ENCODE assay signal across 12 cellular contexts in the genomic region with DNA sequence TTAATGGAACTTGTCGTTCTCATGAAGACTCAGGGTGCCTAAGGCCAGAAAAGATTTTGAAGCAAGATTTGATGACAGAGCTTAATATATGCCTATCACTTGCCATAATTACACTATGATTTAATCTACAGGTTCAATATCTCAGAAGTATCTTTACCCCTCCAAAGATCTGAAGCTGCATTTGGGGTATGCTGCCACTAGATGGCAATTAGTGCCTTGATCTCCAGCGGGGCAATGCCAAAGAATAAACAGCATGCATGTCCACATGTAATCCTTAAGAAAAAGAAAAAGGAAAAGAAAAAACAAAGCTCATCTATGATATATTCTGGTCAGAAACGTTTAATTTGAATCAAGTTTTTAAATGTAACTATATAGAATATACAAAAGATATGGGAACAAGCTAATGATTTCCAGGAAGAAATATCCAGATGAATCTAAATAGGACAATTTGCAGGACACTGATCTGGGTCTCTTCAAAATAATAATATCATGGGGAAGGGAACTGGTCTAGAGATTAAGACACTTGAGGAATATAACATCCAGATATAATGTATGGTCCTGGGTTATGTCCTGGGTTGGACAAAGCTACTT. TPM values are rescaled to one million over a fixed set of nuclear protein-coding genes. Genes with fewer than 3 reads are reported as not detected.
DNase-seq lines count a peak whose midpoint lies in the region; ATAC-seq and TF ChIP-seq lines count a peak whose summit lies in the region.
"Had no signal": no experiment of that assay in that cellular context is flagged by ENCODE, and none has a peak within 500 bp of the region (broad histone marks: within the 10 kb centered on the region; RNA-seq: fewer than 3 reads in every experiment).

No MANE protein-coding gene starts in this region.

- intact Hi-C loops in colonic mucosa (cut with DNase I): no loop called here

- TF ChIP-seq EP300 in SK-N-SH (IDR thresholded peaks at IDR 0.05; ENCODE audit: borderline replicate concordance in 1 of 2, low read depth in 1 of 2, low read length in 1 of 2): no peak

- TF ChIP-seq CTCF in SK-N-SH (IDR thresholded peaks at IDR 0.05) (no peak), colonic mucosa (IDR thresholded peaks at IDR 0.05) (peak; percentile 24), smooth muscle cell (IDR thresholded peaks at IDR 0.05; ENCODE audit: borderline replicate concordance, insufficient read depth, poor library complexity, severe bottlenecking) (peak; percentile 37)

- no peak for ATAC-seq in SK-N-SH treated with all-trans-retinoic acid at 6 μM for 48 hours
- ATAC-seq in HG02763 (IDR thresholded peaks at IDR 0.05; ENCODE audit: unreplicated experiment): no peak
- no peak for ATAC-seq in HG03460 (IDR thresholded peaks at IDR 0.05; ENCODE audit: unreplicated experiment)
- no peak for ATAC-seq in HG03045 (IDR thresholded peaks at IDR 0.05; ENCODE audit: unreplicated experiment)
- ATAC-seq: sciatic nerve had no signal

- WGBS in SK-N-SH (ENCODE audit: low lambda C conversion rate): 1% methylated on average over 3 of the region's 3 CpGs
- WGBS in smooth muscle cell (ENCODE audit: low lambda C conversion rate): 3% methylated on average over 3 of the region's 3 CpGs

- no peaks in the 10 kb centered on the region for H3K36me3 ChIP-seq in SK-N-SH (replicated peaks in 1 of 2; ENCODE audit: control insufficient read depth in 1 of 2, insufficient read depth in 2 of 2, low read length in 1 of 2)
- no peaks in the 10 kb centered on the region for H3K36me3 ChIP-seq in colonic mucosa
- no peaks in the 10 kb centered on the region for H3K36me3 ChIP-seq in smooth muscle cell (ENCODE audit: low read depth)

- H3K9me3 ChIP-seq in SK-N-SH (no peaks in the 10 kb centered on the region), colonic mucosa (no peaks in the 10 kb centered on the region), smooth muscle cell (replicated peaks; ENCODE audit: low read depth) (no peaks in the 10 kb centered on the region)

- no peak overlapping the region for H3K4me2 ChIP-seq in SK-N-SH
- no peak overlapping the region for H3K4me2 ChIP-seq in smooth muscle cell

- H3K4me3 ChIP-seq in SK-N-SH (ENCODE audit: low read depth in 2 of 2, low read length in 1 of 2) (no peak overlapping the region), colonic mucosa (no peak overlapping the region), smooth muscle cell (no peak overlapping the region)

- H4K20me1 ChIP-seq in SK-N-SH (ENCODE audit: insufficient read depth): no peaks in the 10 kb centered on the region
- no peaks in the 10 kb centered on the region for H4K20me1 ChIP-seq in smooth muscle cell (ENCODE audit: low read depth)

- no peaks in the 10 kb centered on the region for H3K9me2 ChIP-seq in SK-N-SH

- H3K79me2 ChIP-seq in SK-N-SH (ENCODE audit: insufficient read depth): no peaks in the 10 kb centered on the region
- no peaks in the 10 kb centered on the region for H3K79me2 ChIP-seq in smooth muscle cell (ENCODE audit: low read depth)

- no peaks in the 10 kb centered on the region for H3K27me3 ChIP-seq in SK-N-SH (ENCODE audit: insufficient read depth)
- H3K27me3 ChIP-seq in colonic mucosa: no peaks in the 10 kb centered on the region
- no peaks in the 10 kb centered on the region for H3K27me3 ChIP-seq in smooth muscle cell (ENCODE audit: low read depth)

- H3F3A ChIP-seq in SK-N-SH (replicated peaks; ENCODE audit: insufficient read depth) (no peaks in the 10 kb centered on the region), smooth muscle cell (ENCODE audit: low read depth) (no peaks in the 10 kb centered on the region)

- H3K9ac ChIP-seq in SK-N-SH (no peak overlapping the region), colonic mucosa (ENCODE audit: low read depth in 2 of 2, low read length in 2 of 2) (no peak overlapping the region), smooth muscle cell (ENCODE audit: low read depth) (no peak overlapping the region)

- H3K27ac ChIP-seq in SK-N-SH (ENCODE audit: low read depth in 2 of 2, low read length in 1 of 2) (no peak overlapping the region), colonic mucosa (no peak overlapping the region), smooth muscle cell (ENCODE audit: low read depth) (no peak overlapping the region)

- DNase-seq in SK-N-SH (peak; percentile 26), NCI-H1694 treated with DMSO at 0.1 percent for 48 hours (lab: John Stamatoyannopoulos, UW) (peak; percentile 24), colonic mucosa (no peak), smooth muscle cell (lab: John Stamatoyannopoulos, UW; ENCODE audit: unreplicated experiment) (no peak)

- peak; percentile 52 for TF ChIP-seq RAD21 in SK-N-SH (IDR thresholded peaks at IDR 0.05; ENCODE audit: low read length)

- POLR2A ChIA-PET in SK-N-SH (lab: Yijun Ruan, JAX): no interaction called here

- H3K4me1 ChIP-seq in SK-N-SH (ENCODE audit: control insufficient read depth in 1 of 2, insufficient read depth in 2 of 2, low read depth in 1 of 2, low read length in 1 of 2): peaks cover 0 to 4% of the 10 kb centered on the region in 2 experiments; a peak in 1 of 4 replicates
- H3K4me1 ChIP-seq in colonic mucosa: no peaks in the 10 kb centered on the region
- H3K4me1 ChIP-seq in smooth muscle cell (ENCODE audit: low read depth): no peaks in the 10 kb centered on the region

- H2AFZ ChIP-seq in SK-N-SH (ENCODE audit: low read depth) (no peak overlapping the region), smooth muscle cell (ENCODE audit: low read depth) (no peak overlapping the region)

- CTCF ChIA-PET in SK-N-SH (lab: Yijun Ruan, JAX): interaction anchor here (0.6 to 1.4 kb wide), 21 partner anchors 9 to 598 kb away, joined by 3 to 8 read pairs (median 3); no protein-coding TSS in a partner anchor

TF ChIP-seq in SK-N-SH, 30 proteins besides CTCF, POLR2A, EP300 and RAD21 (continues in another document):
- no peak for TF ChIP-seq RXRA (IDR thresholded peaks at IDR 0.05; ENCODE audit: borderline replicate concordance, low read depth)
- no peak for TF ChIP-seq SMC3 (IDR thresholded peaks at IDR 0.05; ENCODE audit: low read depth, low read length)
- TF ChIP-seq SIN3A (IDR thresholded peaks at IDR 0.05; ENCODE audit: borderline replicate concordance, low read depth, low read length): no peak
- no peak for TF ChIP-seq YY1 (IDR thresholded peaks at IDR 0.05; ENCODE audit: low read depth)
- no peak for TF ChIP-seq FOSL2 (IDR thresholded peaks at IDR 0.05; ENCODE audit: borderline replicate concordance, low read depth)
- TF ChIP-seq, protein P1, sequence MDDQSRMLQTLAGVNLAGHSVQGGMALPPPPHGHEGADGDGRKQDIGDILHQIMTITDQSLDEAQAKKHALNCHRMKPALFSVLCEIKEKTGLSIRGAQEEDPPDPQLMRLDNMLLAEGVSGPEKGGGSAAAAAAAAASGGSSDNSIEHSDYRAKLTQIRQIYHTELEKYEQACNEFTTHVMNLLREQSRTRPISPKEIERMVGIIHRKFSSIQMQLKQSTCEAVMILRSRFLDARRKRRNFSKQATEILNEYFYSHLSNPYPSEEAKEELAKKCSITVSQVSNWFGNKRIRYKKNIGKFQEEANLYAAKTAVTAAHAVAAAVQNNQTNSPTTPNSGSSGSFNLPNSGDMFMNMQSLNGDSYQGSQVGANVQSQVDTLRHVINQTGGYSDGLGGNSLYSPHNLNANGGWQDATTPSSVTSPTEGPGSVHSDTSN (IDR thresholded peaks at IDR 0.05): no peak
- TF ChIP-seq EZH2phosphoT487 (IDR thresholded peaks at IDR 0.05; ENCODE audit: borderline replicate concordance, low read depth): no peak
- no peak for TF ChIP-seq GATA2 (CRISPR knock-in tag; IDR thresholded peaks at IDR 0.05)

TF ChIP-seq in SK-N-SH treated with all-trans-retinoic acid at 6 μM for 48 hours, 23 proteins besides CTCF, POLR2A, EP300 and RAD21 (continues in another document):
- TF ChIP-seq ZFP3 (CRISPR knock-in tag; IDR thresholded peaks at IDR 0.05) (no peak), ZNF8 (CRISPR knock-in tag; IDR thresholded peaks at IDR 0.05) (no peak), OSR1 (CRISPR knock-in tag; IDR thresholded peaks at IDR 0.05) (no peak), ZNF565 (CRISPR knock-in tag; conservative IDR thresholded peaks at IDR 0.05; ENCODE audit: low read depth) (no peak), TCF4 (CRISPR knock-in tag; IDR thresholded peaks at IDR 0.05; ENCODE audit: borderline replicate concordance) (no peak), RARB (CRISPR knock-in tag; IDR thresholded peaks at IDR 0.05) (no peak)
- TF ChIP-seq, protein P2, sequence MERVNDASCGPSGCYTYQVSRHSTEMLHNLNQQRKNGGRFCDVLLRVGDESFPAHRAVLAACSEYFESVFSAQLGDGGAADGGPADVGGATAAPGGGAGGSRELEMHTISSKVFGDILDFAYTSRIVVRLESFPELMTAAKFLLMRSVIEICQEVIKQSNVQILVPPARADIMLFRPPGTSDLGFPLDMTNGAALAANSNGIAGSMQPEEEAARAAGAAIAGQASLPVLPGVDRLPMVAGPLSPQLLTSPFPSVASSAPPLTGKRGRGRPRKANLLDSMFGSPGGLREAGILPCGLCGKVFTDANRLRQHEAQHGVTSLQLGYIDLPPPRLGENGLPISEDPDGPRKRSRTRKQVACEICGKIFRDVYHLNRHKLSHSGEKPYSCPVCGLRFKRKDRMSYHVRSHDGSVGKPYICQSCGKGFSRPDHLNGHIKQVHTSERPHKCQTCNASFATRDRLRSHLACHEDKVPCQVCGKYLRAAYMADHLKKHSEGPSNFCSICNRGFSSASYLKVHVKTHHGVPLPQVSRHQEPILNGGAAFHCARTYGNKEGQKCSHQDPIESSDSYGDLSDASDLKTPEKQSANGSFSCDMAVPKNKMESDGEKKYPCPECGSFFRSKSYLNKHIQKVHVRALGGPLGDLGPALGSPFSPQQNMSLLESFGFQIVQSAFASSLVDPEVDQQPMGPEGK (CRISPR knock-in tag; IDR thresholded peaks at IDR 0.05; ENCODE audit: borderline replicate concordance): no peak
- TF ChIP-seq, protein P3, sequence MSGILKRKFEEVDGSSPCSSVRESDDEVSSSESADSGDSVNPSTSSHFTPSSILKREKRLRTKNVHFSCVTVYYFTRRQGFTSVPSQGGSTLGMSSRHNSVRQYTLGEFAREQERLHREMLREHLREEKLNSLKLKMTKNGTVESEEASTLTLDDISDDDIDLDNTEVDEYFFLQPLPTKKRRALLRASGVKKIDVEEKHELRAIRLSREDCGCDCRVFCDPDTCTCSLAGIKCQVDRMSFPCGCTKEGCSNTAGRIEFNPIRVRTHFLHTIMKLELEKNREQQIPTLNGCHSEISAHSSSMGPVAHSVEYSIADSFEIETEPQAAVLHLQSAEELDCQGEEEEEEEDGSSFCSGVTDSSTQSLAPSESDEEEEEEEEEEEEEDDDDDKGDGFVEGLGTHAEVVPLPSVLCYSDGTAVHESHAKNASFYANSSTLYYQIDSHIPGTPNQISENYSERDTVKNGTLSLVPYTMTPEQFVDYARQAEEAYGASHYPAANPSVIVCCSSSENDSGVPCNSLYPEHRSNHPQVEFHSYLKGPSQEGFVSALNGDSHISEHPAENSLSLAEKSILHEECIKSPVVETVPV (CRISPR knock-in tag; IDR thresholded peaks at IDR 0.05): no peak

RNA-seq across cellular contexts. Expression of a gene that starts 55.0 kb away (rescaled TPM):
- polyA plus RNA-seq in SK-N-SH (2012; rRNA removed) (not detected in 2 replicates), smooth muscle cell (0.17 TPM in 1 of 2 replicates, not detected in the other)
- polyA plus RNA-seq in SK-N-SH (2012; cell fraction: cytosol; rRNA removed): not detected in 2 replicates
- not detected in 2 replicates for polyA plus RNA-seq in SK-N-SH (2012; cell fraction: nucleus; rRNA removed)
- total RNA-seq in colonic mucosa (not detected), smooth muscle cell (not detected in 2 replicates)
- total RNA-seq: glomerular endothelial cell, sciatic nerve had no signal
- polyA plus RNA-seq: adipose tissue, BJ had no signal

Comparison
In these comparisons a context has a peak if more than half of its experiments do, and no peak if none do; other contexts are left out.
1. DNase-seq: peak in SK-N-SH (single experiment) and NCI-H1694 treated with DMSO at 0.1 percent for 48 hours (single experiment); none in colonic mucosa (single experiment) and smooth muscle cell (single experiment).